13 cellular contexts compared by ENCODE assay signal in genomic region chr21:26057488-26058170, GRCh38.
"Had no signal": no experiment of that assay in that cellular context is flagged by ENCODE, and none has a peak within 500 bp of the region (broad histone marks: within the 10 kb centered on the region; RNA-seq: fewer than 3 reads in every experiment).

No MANE protein-coding gene starts in this region.

- H3K4me3 ChIP-seq: adrenal gland, gastroesophageal sphincter, lower lobe of right lung, prostate gland, right lobe of liver had no signal

- ATAC-seq: gastroesophageal sphincter; lower lobe of right lung; naive thymus-derived CD4-positive, alpha-beta T cell had no signal

- H3K27ac ChIP-seq: adrenal gland, gastroesophageal sphincter, lower lobe of right lung, prostate gland had no signal

- H3K36me3 ChIP-seq: adrenal gland, lower lobe of right lung, prostate gland, right lobe of liver had no signal

- H3K27me3 ChIP-seq: adrenal gland, gastroesophageal sphincter, right lobe of liver had no signal

- H3K9me3 ChIP-seq: adrenal gland, gastroesophageal sphincter, lower lobe of right lung, prostate gland, right lobe of liver had no signal

- H3K4me1 ChIP-seq: lower lobe of right lung, prostate gland had no signal

- DNase-seq: activated CD4-positive, alpha-beta T cell treated with anti-CD3 and anti-CD28 coated beads for 48 hours; activated naive CD4-positive, alpha-beta T cell treated with anti-CD3 and anti-CD28 coated beads for 36 hours; adrenal gland; central memory CD4-positive, alpha-beta T cell; cortex of kidney; effector memory CD4-positive, alpha-beta T cell; lower lobe of right lung; naive thymus-derived CD4-positive, alpha-beta T cell; right lobe of liver; stimulated activated CD4-positive, alpha-beta T cell treated with anti-CD3 and anti-CD28 coated beads, Interleukin-2, amount 100 ng/mL, for 24 hours; stimulated activated naive CD4-positive, alpha-beta T cell had no signal
